8 cellular contexts compared by ENCODE assay signal in genomic region chr12:121798807-121799174, GRCh38. TPM values are rescaled to one million over a fixed set of nuclear protein-coding genes. Genes with fewer than 3 reads are reported as not detected.
DNase-seq lines count a peak whose midpoint lies in the region; ATAC-seq and TF ChIP-seq lines count a peak whose summit lies in the region.

No MANE protein-coding gene starts in this region.

- peak overlapping the region; percentile 92 for H3K27ac Mint-ChIP-seq in WTC11

- H3K4me3 Mint-ChIP-seq in WTC11 = peak overlapping the region; percentile 67

- H3K36me3 Mint-ChIP-seq in WTC11 = peaks cover 15% of the 10 kb centered on the region

- POLR2A ChIA-PET in WTC11 (lab: Charles Lee) = interaction anchor here (1.2 to 11.7 kb wide), 2 partner anchors 10 to 90 kb away, joined by 3 to 161 read pairs; partner anchors contain the start of gene PSMD9

- CTCF ChIA-PET in WTC11 (lab: Charles Lee) = interaction anchor here (0.9 to 12.5 kb wide), 4 partner anchors 9 to 119 kb away, joined by 3 to 532 read pairs (median 116); partner anchors contain the start of genes CFAP251 and SETD1B

- H3K36me3 ChIP-seq in H7 (replicated peaks; ENCODE audit: control insufficient read depth, insufficient read depth, low read length) (peaks cover 9% of the 10 kb centered on the region), gastroesophageal sphincter (peaks cover 0 to 13% of the 10 kb centered on the region in 2 donors), skeletal muscle satellite cell (ENCODE audit: insufficient read depth, low read length) (no peaks in the 10 kb centered on the region), Karpas-422 (ENCODE audit: insufficient read depth, low read length) (no peaks in the 10 kb centered on the region)

- H2AFZ ChIP-seq in Karpas-422 (ENCODE audit: low read length) = no peak overlapping the region

- H3K9ac ChIP-seq in skeletal muscle satellite cell (ENCODE audit: low read depth, low read length) (peak overlapping the region; percentile 99), Karpas-422 (ENCODE audit: low read length) (no peak overlapping the region)

- TF ChIP-seq CTCF in WTC11 (IDR thresholded peaks at IDR 0.05) (no peak), gastroesophageal sphincter (IDR thresholded peaks at IDR 0.05) (no peak)

- WGBS in gastroesophageal sphincter (ENCODE audit: low coverage in 1 of 2), 2 donors = 31% methylated on average over 6 of the region's 10 CpGs; no CpG with 5 or more reads in 1 of the 2 donors

- no peaks in the 10 kb centered on the region for H3K9me2 ChIP-seq in Karpas-422 (replicated peaks; ENCODE audit: insufficient read depth, low read length)

- no peak for ATAC-seq in WTC11
- no peak for ATAC-seq in gastroesophageal sphincter
- ATAC-seq in GM21576 (IDR thresholded peaks at IDR 0.05; ENCODE audit: unreplicated experiment) = no peak

- no peaks in the 10 kb centered on the region for H3K9me3 Mint-ChIP-seq in WTC11

- H3K9me3 ChIP-seq in gastroesophageal sphincter (no peaks in the 10 kb centered on the region), skeletal muscle satellite cell (replicated peaks; ENCODE audit: low read length) (no peaks in the 10 kb centered on the region), Karpas-422 (ENCODE audit: low read length) (no peaks in the 10 kb centered on the region)

- no peak for TF ChIP-seq POLR2A in gastroesophageal sphincter (IDR thresholded peaks at IDR 0.05)

- peak overlapping the region; percentile 98 for H3K4me2 ChIP-seq in skeletal muscle satellite cell (ENCODE audit: low read length)
- H3K4me2 ChIP-seq in Karpas-422 (ENCODE audit: low read depth, low read length, poor library complexity, severe bottlenecking) = no peak overlapping the region

- peak overlapping the region; percentile 79; the same call in 1 of the 2 replicates for H3K4me3 ChIP-seq in H7 (ENCODE audit: insufficient read depth, low read depth, low read length)
- peak overlapping the region; percentile 85 for H3K4me3 ChIP-seq in gastroesophageal sphincter
- H3K4me3 ChIP-seq in skeletal muscle satellite cell (ENCODE audit: low read length) = peak overlapping the region; percentile 74
- H3K4me3 ChIP-seq in Karpas-422 (ENCODE audit: low read length) = no peak overlapping the region

- peaks cover 49% of the 10 kb centered on the region for H3K4me1 Mint-ChIP-seq in WTC11

- H3K4me1 ChIP-seq in gastroesophageal sphincter = peaks cover 6 to 71% (median 45%) of the 10 kb centered on the region in 3 donors
- H3K4me1 ChIP-seq in skeletal muscle satellite cell (ENCODE audit: control insufficient read depth, insufficient read depth, low read length) = peaks cover 71% of the 10 kb centered on the region
- peaks cover 60% of the 10 kb centered on the region for H3K4me1 ChIP-seq in Karpas-422 (ENCODE audit: low read length)

- H3K79me2 ChIP-seq in Karpas-422 (ENCODE audit: low read length) = no peaks in the 10 kb centered on the region

- no peaks in the 10 kb centered on the region for H3K27me3 ChIP-seq in H7 (ENCODE audit: control insufficient read depth, insufficient read depth, low read length)
- H3K27me3 ChIP-seq in gastroesophageal sphincter = no peaks in the 10 kb centered on the region
- no peaks in the 10 kb centered on the region for H3K27me3 ChIP-seq in skeletal muscle satellite cell (ENCODE audit: control insufficient read depth, insufficient read depth, low read length)
- H3K27me3 ChIP-seq in Karpas-422 (ENCODE audit: low read length) = no peaks in the 10 kb centered on the region

- peaks cover 4% of the 10 kb centered on the region; the same call in 1 of the 2 replicates for H4K20me1 ChIP-seq in Karpas-422 (ENCODE audit: insufficient read depth, low read depth, low read length)

- TF ChIP-seq EP300 in gastroesophageal sphincter (IDR thresholded peaks at IDR 0.05) = no peak

- DNase-seq in H7 = no peak
- DNase-seq in WTC11 (ENCODE audit: low spot score) = no peak
- no peak for DNase-seq in Karpas-422
- DNase-seq in HPDE6-E6E7 (ENCODE audit: extremely low spot score) = no peak
- no peak for DNase-seq in stimulated activated CD4-positive, alpha-beta T cell treated with anti-CD3 and anti-CD28 coated beads, Interleukin-12 subunit alpha, Interleukin-12 subunit beta, amount 100 ng/mL, for 4 hours

- H3K27me3 Mint-ChIP-seq in WTC11 (ENCODE audit: low read depth) = no peaks in the 10 kb centered on the region

- H3K27ac ChIP-seq in gastroesophageal sphincter (peak overlapping the region; percentile 100), Karpas-422 (ENCODE audit: low read length) (no peak overlapping the region)

TF ChIP-seq in WTC11, 78 proteins besides CTCF, POLR2A, EP300 and RAD21:
- TF ChIP-seq MAX (CRISPR knock-in tag; IDR thresholded peaks at IDR 0.05) = 0 out of 2 replicates have a peak, but pooled peaks have one; percentile 15
- no peak for TF ChIP-seq AR (CRISPR knock-in tag; IDR thresholded peaks at IDR 0.05)
- TF ChIP-seq ZNF219 (CRISPR knock-in tag; IDR thresholded peaks at IDR 0.05; ENCODE audit: borderline replicate concordance) = no peak

RNA-seq across cellular contexts. Expression of gene SETD1B, which starts 5.0 kb away (rescaled TPM):
- 3.5 and 4.6 TPM in 2 replicates for total RNA-seq in H7 (2014; rRNA removed; shearing (Covaris generic))
- total RNA-seq in WTC11 (2021) (18.0 to 19.5 TPM (median 18.4 TPM) in 3 replicates), gastroesophageal sphincter (10 to 100 TPM in 3 of 4 donors, 1 to 10 TPM in 1; 9.6 to 25.1 (median 20.3) TPM)
- 3.7 and 3.8 TPM in 2 replicates for total RNA-seq in skeletal muscle satellite cell (2012; rRNA removed)
- total RNA-seq in Karpas-422 (2014; rRNA removed; shearing (Covaris generic); ENCODE audit: low replicate concordance) = 2.1 and 2.3 TPM in 2 replicates

RNA-seq across cellular contexts. Expression of gene RHOF, which starts 5.3 kb away (rescaled TPM):
- 23.8 and 25.5 TPM in 2 replicates for total RNA-seq in H7 (2014; rRNA removed; shearing (Covaris generic))
- total RNA-seq in WTC11 (2021) (35.8 to 45.3 TPM (median 36.2 TPM) in 3 replicates), gastroesophageal sphincter (10 to 100 TPM in 3 of 4 donors, 1 to 10 TPM in 1; 9.4 to 15.7 (median 12.1) TPM)
- total RNA-seq in skeletal muscle satellite cell (2012; rRNA removed) = 5.6 and 7.2 TPM in 2 replicates
- total RNA-seq in Karpas-422 (2014; rRNA removed; shearing (Covaris generic); ENCODE audit: low replicate concordance) = 7.2 and 17.5 TPM in 2 replicates

RNA-seq across cellular contexts. Expression of gene HPD, which starts 59.9 kb away (rescaled TPM):
- 0.80 and 1.1 TPM in 2 replicates for total RNA-seq in H7 (2014; rRNA removed; shearing (Covaris generic))
- total RNA-seq in WTC11 (2021) (0.39 to 0.48 TPM (median 0.44 TPM) in 3 replicates), gastroesophageal sphincter (1 to 10 TPM in 3 of 4 donors, not detected in 1; 1.2 to 5.0 (median 2.6) TPM)
- 0.76 and 2.4 TPM in 2 replicates for total RNA-seq in skeletal muscle satellite cell (2012; rRNA removed)
- total RNA-seq in Karpas-422 (2014; rRNA removed; shearing (Covaris generic); ENCODE audit: low replicate concordance) = not detected in 2 replicates
